Comparison of ENCODE assay signal across 29 cellular contexts in genomic region chr1:193524616-193525015, GRCh38.
"Had no signal": no experiment of that assay in that cellular context is flagged by ENCODE, and none has a peak within 500 bp of the region (broad histone marks: within the 10 kb centered on the region; RNA-seq: fewer than 3 reads in every experiment).

No MANE protein-coding gene starts in this region.

- DNase-seq: activated CD4-positive, alpha-beta memory T cell treated with anti-CD3 and anti-CD28 coated beads for 36 hours; activated CD4-positive, alpha-beta T cell treated with anti-CD3 and anti-CD28 coated beads for 36 hours; activated CD4-positive, alpha-beta T cell treated with anti-CD3 and anti-CD28 coated beads, Interleukin-2, amount 10 ng/mL, durations not matched to agents 24 days and 14 days; activated CD4-positive, CD25-positive, alpha-beta regulatory T cell; activated CD4-positive, CD25-positive, alpha-beta regulatory T cell treated with anti-CD3 and anti-CD28 coated beads, Interleukin-2, amount 50 U/mL, for 72 hours; activated CD8-positive, alpha-beta memory T cell treated with anti-CD3 and anti-CD28 coated beads, Interleukin-2, amount 10 ng/mL, durations not matched to agents 7 days and 5 days; activated CD8-positive, alpha-beta memory T cell treated with anti-CD3 and anti-CD28 coated beads, Interleukin-2, amount 50 U/mL, for 4 hours; activated CD8-positive, alpha-beta T cell treated with anti-CD3 and anti-CD28 coated beads, Interleukin-2, amount 10 ng/mL, durations not matched to agents 7 days and 5 days; activated gamma-delta T cell treated with Interleukin-2 at 50 U/mL for 16 hours; activated naive CD4-positive, alpha-beta T cell treated with anti-CD3 and anti-CD28 coated beads, Interleukin-2, amount 50 U/mL, for 16 hours; activated naive CD4-positive, alpha-beta T cell treated with Interleukin-2 at 50 U/mL for 16 hours; activated T-cell treated with anti-CD3 and anti-CD28 coated beads, Interleukin-2, amount 50 U/mL, for 1 hour; activated T-cell treated with anti-CD3 and anti-CD28 coated beads, Interleukin-2, amount 50 U/mL, for 48 hours; amniotic stem cell; anterior cingulate cortex; brain microvascular endothelial cell; caudate nucleus; colonic mucosa; effector memory CD4-positive, alpha-beta T cell; endodermal cell; foreskin fibroblast; gastrocnemius medialis; glutamatergic neuron; heart left ventricle; T-helper 1 cell; T-helper 17 cell; T1000 had no signal

- H3K27me3 ChIP-seq: brain microvascular endothelial cell, colonic mucosa, gastrocnemius medialis, heart left ventricle had no signal

- H3K4me1 ChIP-seq: colonic mucosa, gastrocnemius medialis, heart left ventricle had no signal

- H3K36me3 ChIP-seq: brain microvascular endothelial cell, colonic mucosa, gastrocnemius medialis, heart left ventricle had no signal

- H3K9me3 ChIP-seq: colonic mucosa, gastrocnemius medialis had no signal

- H3K4me3 ChIP-seq: colonic mucosa, gastrocnemius medialis, heart left ventricle had no signal

- H3K27ac ChIP-seq: brain microvascular endothelial cell, colonic mucosa, gastrocnemius medialis, heart left ventricle had no signal

- FAIRE-seq: astrocyte had no signal

- ATAC-seq: activated CD4-positive, alpha-beta T cell treated with anti-CD3 and anti-CD28 coated beads for 36 hours; activated CD8-positive, alpha-beta memory T cell treated with anti-CD3 and anti-CD28 coated beads, Interleukin-2, amount 10 ng/mL, durations not matched to agents 7 days and 5 days; activated CD8-positive, alpha-beta T cell treated with anti-CD3 and anti-CD28 coated beads, Interleukin-2, amount 10 ng/mL, durations not matched to agents 7 days and 5 days; esophagus mucosa; gastrocnemius medialis; heart left ventricle; T-helper 17 cell had no signal
